17 cellular contexts compared by ENCODE assay signal in genomic region chr3:127632035-127632434, GRCh38.
"Had no signal": no experiment of that assay in that cellular context is flagged by ENCODE, and none has a peak within 500 bp of the region (broad histone marks: within the 10 kb centered on the region; RNA-seq: fewer than 3 reads in every experiment).

No MANE protein-coding gene starts in this region.

- H3K4me3 ChIP-seq: adrenal gland, esophagus squamous epithelium, upper lobe of right lung had no signal

- H3K9me3 ChIP-seq: adrenal gland, esophagus squamous epithelium, upper lobe of right lung had no signal

- DNase-seq: activated CD4-positive, alpha-beta T cell treated with anti-CD3 and anti-CD28 coated beads for 48 hours; activated CD8-positive, alpha-beta T cell treated with anti-CD3 and anti-CD28 coated beads for 36 hours; activated effector memory CD4-positive, alpha-beta T cell treated with anti-CD3 and anti-CD28 coated beads, Interleukin-2, amount 50 U/mL, for 16 hours; activated T-cell treated with anti-CD3 and anti-CD28 coated beads, Interleukin-2, amount 50 U/mL, for 48 hours; adrenal gland; cortex of kidney; effector CD4-positive, alpha-beta T cell; esophagus squamous epithelium; kidney glomerular epithelial cell; mesendoderm; natural killer cell; occipital lobe; stimulated activated naive CD8-positive, alpha-beta T cell treated with anti-CD3 and anti-CD28 coated beads, Interleukin-15, amount 100 ng/mL, for 72 hours; T-helper 2 cell; upper lobe of right lung had no signal

- H3K27me3 ChIP-seq: adrenal gland had no signal

- H3K27ac ChIP-seq: adrenal gland, esophagus squamous epithelium, upper lobe of right lung had no signal

- ATAC-seq: activated CD8-positive, alpha-beta T cell treated with anti-CD3 and anti-CD28 coated beads for 36 hours; natural killer cell; sciatic nerve; stimulated activated naive CD8-positive, alpha-beta T cell treated with anti-CD3 and anti-CD28 coated beads, Interleukin-15, amount 100 ng/mL, for 72 hours; upper lobe of right lung; WTC11 had no signal

- H3K36me3 ChIP-seq: adrenal gland, esophagus squamous epithelium, upper lobe of right lung had no signal
